10 cellular contexts compared by ENCODE assay signal in the genomic region with DNA sequence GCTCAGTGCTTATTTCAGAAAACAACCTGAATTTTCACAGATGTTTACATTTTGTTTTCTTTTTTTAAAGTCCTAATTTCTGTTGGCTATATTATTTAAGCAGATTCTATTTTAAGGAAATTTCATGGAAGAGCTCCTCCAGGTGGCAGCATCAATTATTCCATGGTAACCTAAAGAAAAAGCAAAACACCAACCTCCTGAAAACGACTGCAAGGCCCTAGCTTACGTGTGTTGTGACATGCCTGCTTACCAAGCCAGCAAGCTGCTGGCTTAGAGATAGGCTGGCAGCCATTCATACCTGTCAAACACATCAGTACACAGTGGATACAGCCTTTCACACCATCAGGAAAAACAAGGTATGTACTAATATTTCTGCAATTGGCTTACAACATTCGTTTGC.
DNase-seq lines count a peak whose midpoint lies in the region; ATAC-seq and TF ChIP-seq lines count a peak whose summit lies in the region.
"Had no signal": no experiment of that assay in that cellular context is flagged by ENCODE, and none has a peak within 500 bp of the region (broad histone marks: within the 10 kb centered on the region; RNA-seq: fewer than 3 reads in every experiment).

No MANE protein-coding gene starts in this region.

- no peak overlapping the region for H3K9ac ChIP-seq in OCI-LY3 (ENCODE audit: low read length)

- H3K4me3 ChIP-seq in OCI-LY3 (ENCODE audit: low read length) (no peak overlapping the region), esophagus muscularis mucosa (no peak overlapping the region)
- H3K4me3 ChIP-seq: SJCRH30 had no signal

- intact Hi-C loops in esophagus muscularis mucosa (cut with DNase I), result loop anchor here (5.0 kb wide), 1 partner anchor 114 kb away; no protein-coding TSS in a partner anchor

- DNase-seq in G401 (ENCODE audit: low spot score) (peak; percentile 74), esophagus muscularis mucosa (ENCODE audit: extremely low spot score) (no peak), omental fat pad (ENCODE audit: low spot score) (no peak), nucleus accumbens (lab: John Stamatoyannopoulos, UW) (no peak), NCI-H510A treated with DMSO at 0.1 percent for 48 hours (lab: John Stamatoyannopoulos, UW) (no peak)
- DNase-seq: cortex of kidney had no signal

- in situ Hi-C loops in G401 (cut with HindIII; ENCODE audit: low sequenced_read_pairs), result no loop called here

- no peaks in the 10 kb centered on the region for H3K4me1 ChIP-seq in OCI-LY3 (ENCODE audit: low read length)
- H3K4me1 ChIP-seq in esophagus muscularis mucosa, result peaks cover 2 to 11% (median 11%) of the 10 kb centered on the region in 4 donors
- H3K4me1 ChIP-seq: SJCRH30 had no signal

- no peak overlapping the region for H2AFZ ChIP-seq in OCI-LY3 (ENCODE audit: low read depth, low read length)

- H3K27ac ChIP-seq in OCI-LY3 (ENCODE audit: low read length), result no peak overlapping the region
- H3K27ac ChIP-seq in esophagus muscularis mucosa (replicated peaks in 1 of 4), result no peak overlapping the region
- H3K27ac ChIP-seq: SJCRH30 had no signal

- H3K79me2 ChIP-seq in OCI-LY3 (ENCODE audit: low read length), result peaks cover 7% of the 10 kb centered on the region

- H3K36me3 ChIP-seq in OCI-LY3 (replicated peaks; ENCODE audit: low read depth, low read length), result peaks cover 51% of the 10 kb centered on the region
- peaks cover 0 to 42% (median 31%) of the 10 kb centered on the region in 4 donors for H3K36me3 ChIP-seq in esophagus muscularis mucosa

- no peak for TF ChIP-seq POLR2A in esophagus muscularis mucosa (IDR thresholded peaks at IDR 0.05; ENCODE audit: low read depth)

- H4K20me1 ChIP-seq in OCI-LY3 (ENCODE audit: insufficient read depth, low read length), result no peaks in the 10 kb centered on the region

- H3K9me3 ChIP-seq in OCI-LY3 (ENCODE audit: insufficient read depth, low read length) (no peaks in the 10 kb centered on the region), esophagus muscularis mucosa (no peaks in the 10 kb centered on the region)
- H3K9me3 ChIP-seq: SJCRH30 had no signal

- H3K4me2 ChIP-seq in OCI-LY3 (ENCODE audit: low read length), result no peak overlapping the region

- TF ChIP-seq CTCF in OCI-LY3 (IDR thresholded peaks at IDR 0.05; ENCODE audit: low read depth, low read length) (peak; percentile 28; the same call in 1 of the 2 replicates), esophagus muscularis mucosa (IDR thresholded peaks at IDR 0.05) (peak in 2 of 3 experiments; percentile 34 to 50), omental fat pad (IDR thresholded peaks at IDR 0.05) (no peak)

- WGBS in esophagus muscularis mucosa, result 30% methylated on average over 3 of the region's 3 CpGs

- ATAC-seq in omental fat pad (ENCODE audit: low FRiP score) (peak; percentile 64), GM18909 (IDR thresholded peaks at IDR 0.05; ENCODE audit: poor library complexity, unreplicated experiment) (no peak), GM21381 (IDR thresholded peaks at IDR 0.05; ENCODE audit: unreplicated experiment) (no peak)

- TF ChIP-seq EP300 in esophagus muscularis mucosa (IDR thresholded peaks at IDR 0.05), result no peak

- H3K27me3 ChIP-seq in OCI-LY3 (ENCODE audit: low read depth, low read length) (no peaks in the 10 kb centered on the region), esophagus muscularis mucosa (no peaks in the 10 kb centered on the region)
- H3K27me3 ChIP-seq: SJCRH30 had no signal

Comparison
In these comparisons a context has a peak if more than half of its experiments do, and no peak if none do; other contexts are left out.
1. CTCF ChIP-seq: peak in OCI-LY3 (single experiment) and esophagus muscularis mucosa (2 of 3); none in omental fat pad (0 of 3).